8 cellular contexts compared by ENCODE assay signal in the genomic region with DNA sequence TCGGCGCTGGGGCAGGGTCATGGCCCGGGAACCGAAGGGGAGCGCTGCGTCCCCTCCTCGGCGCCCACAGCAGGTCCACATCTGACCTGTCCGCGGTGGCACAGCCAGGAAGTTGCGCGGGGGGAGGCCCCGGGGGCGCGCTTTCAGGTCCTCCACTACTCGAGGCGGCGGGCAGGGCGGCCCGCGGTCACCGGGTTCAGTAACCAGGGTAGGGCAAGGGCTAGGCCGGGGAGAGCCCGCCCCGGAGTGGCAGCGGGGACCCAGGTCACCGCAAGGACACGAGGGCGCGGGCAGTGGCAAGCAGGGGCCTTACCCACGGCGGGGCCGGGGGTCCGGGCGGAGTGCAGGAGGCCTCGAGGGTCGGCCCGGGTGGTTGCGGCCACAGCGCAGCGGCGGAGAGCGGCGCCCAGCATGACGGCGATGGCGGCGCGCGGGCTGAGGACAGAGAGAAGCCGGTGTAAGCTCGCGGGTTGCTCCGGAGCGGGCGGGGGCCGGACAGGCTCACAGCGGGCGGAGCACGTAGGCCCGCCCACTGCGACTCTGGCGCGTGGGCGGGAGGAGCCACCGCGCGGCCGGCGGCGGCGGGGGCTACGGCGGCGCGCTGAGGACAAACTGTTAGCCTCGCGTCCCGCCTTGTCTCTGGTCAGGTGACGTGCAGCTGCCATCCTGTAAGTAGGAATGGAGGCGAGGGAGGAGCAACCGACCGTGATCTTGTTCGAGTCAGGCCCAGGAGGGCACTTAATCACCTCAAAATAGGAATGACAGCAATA. TPM values are rescaled to one million over a fixed set of nuclear protein-coding genes. Genes with fewer than 3 reads are reported as not detected.
A peak's percentile ranks its signal among the peaks of the same experiment; 100 is the strongest.
DNase-seq lines count a peak whose midpoint lies in the region; ATAC-seq and TF ChIP-seq lines count a peak whose summit lies in the region.

COX5A (minus strand) TSS at position 472 of the 770 bp plus-strand sequence; CDS start at position 413, 59 bp downstream.

- no peaks in the 10 kb centered on the region for H3K4me1 ChIP-seq in BE2C

- no peaks in the 10 kb centered on the region for H3K27me3 ChIP-seq in BE2C
- H3K27me3 ChIP-seq in layer of hippocampus (ENCODE audit: control insufficient read depth, insufficient read depth, low read length) = no peaks in the 10 kb centered on the region

- DNase-seq in BE2C = peak; percentile 95
- peak; percentile 61 for DNase-seq in GM19240 (ENCODE audit: insufficient read length, low spot score)
- peak; percentile 70 for DNase-seq in NCI-H510A treated with DMSO at 0.1 percent for 48 hours (lab: John Stamatoyannopoulos, UW)
- DNase-seq in activated CD4-positive, alpha-beta T cell treated with anti-CD3 and anti-CD28 coated beads for 4 hours = peak; percentile 88 to 91
- DNase-seq in choroid plexus epithelial cell (ENCODE audit: low read depth) = peak; percentile 98
- DNase-seq in stimulated activated CD4-positive, alpha-beta T cell treated with anti-CD3 and anti-CD28 coated beads, Interleukin-1b, Interleukin-23, amount 100 ng/mL, for 24 hours (ENCODE audit: low read depth in 4 of 4, low spot score in 1 of 4) = peak; percentile 77 to 89 (median 81)

- TF ChIP-seq CTCF in BE2C (IDR thresholded peaks at IDR 0.05; ENCODE audit: low read depth, low read length) (no peak), choroid plexus epithelial cell (conservative IDR thresholded peaks at IDR 0.05; ENCODE audit: low read depth, low read length) (no peak)

- peak; percentile 65 for ATAC-seq in HG03457 (IDR thresholded peaks at IDR 0.05; ENCODE audit: unreplicated experiment)

- peaks cover 8% of the 10 kb centered on the region for H3K36me3 ChIP-seq in BE2C

- H3K9me3 ChIP-seq in BE2C = no peaks in the 10 kb centered on the region

- H3K4me3 ChIP-seq in BE2C (ENCODE audit: low read depth, low read length) = peak within 1 kb of the TSS; percentile 80
- H3K4me3 ChIP-seq in choroid plexus epithelial cell (ENCODE audit: low read depth, low read length) = peak within 1 kb of the TSS; percentile 96

- peak within 1 kb of the TSS; percentile 91 for H3K27ac ChIP-seq in layer of hippocampus (ENCODE audit: low read depth, low read length)

RNA-seq across cellular contexts. Expression of gene COX5A, which starts in this region (rescaled TPM):
- polyA plus RNA-seq in BE2C (2012; ENCODE audit: insufficient read depth, insufficient read length, low read depth) = 662 TPM

Comparison
In these comparisons a context has a peak if more than half of its experiments do, and no peak if none do; other contexts are left out.
1. Peak in every context shown above with its lines: DNase-seq, ATAC-seq, H3K4me3 ChIP-seq and H3K27ac ChIP-seq.